26 cellular contexts compared by ENCODE assay signal in genomic region chr6:42165016-42165415, GRCh38. TPM values are rescaled to one million over a fixed set of nuclear protein-coding genes. Genes with fewer than 3 reads are reported as not detected.
DNase-seq lines count a peak whose midpoint lies in the region; ATAC-seq and TF ChIP-seq lines count a peak whose summit lies in the region.
"Had no signal": no experiment of that assay in that cellular context is flagged by ENCODE, and none has a peak within 500 bp of the region (broad histone marks: within the 10 kb centered on the region; RNA-seq: fewer than 3 reads in every experiment).

No MANE protein-coding gene starts in this region.

- no peaks in the 10 kb centered on the region for H3K9me3 ChIP-seq in mammary epithelial cell (replicated peaks; ENCODE audit: insufficient read depth, low read length)
- no peaks in the 10 kb centered on the region for H3K9me3 ChIP-seq in adipocyte (ENCODE audit: control insufficient read depth, low read length)
- peaks cover 0 to 3% (median 0%) of the 10 kb centered on the region in 11 donors for H3K9me3 ChIP-seq in heart right ventricle
- H3K9me3 ChIP-seq: esophagus squamous epithelium, testis had no signal

- H3K9ac ChIP-seq in mammary epithelial cell (ENCODE audit: insufficient read depth, low read length) (no peak overlapping the region), adipocyte (ENCODE audit: low read length) (no peak overlapping the region)

- DNase-seq in mammary epithelial cell (no peak), MCF 10A (ENCODE audit: unreplicated experiment) (no peak), adipocyte (ENCODE audit: low read depth) (peak; percentile 53), glomerular visceral epithelial cell (ENCODE audit: extremely low spot score) (peak; percentile 88), DMS53 treated with DMSO at 0.1 percent for 48 hours (lab: John Stamatoyannopoulos, UW; ENCODE audit: unreplicated experiment) (no peak), ecto neural progenitor cell (ENCODE audit: low spot score) (no peak), heart right ventricle (no peak)
- DNase-seq: 8988T; activated CD4-positive, alpha-beta T cell treated with anti-CD3 and anti-CD28 coated beads for 36 hours; activated naive CD8-positive, alpha-beta T cell treated with anti-CD3 and anti-CD28 coated beads, Interleukin-2, amount 50 U/mL, for 24 hours; CD4-positive, alpha-beta T cell; central memory CD4-positive, alpha-beta T cell; DMS79 treated with DMSO at 0.1 percent for 48 hours; effector CD8-positive, alpha-beta T cell; esophagus squamous epithelium; Kasumi-1; kidney glomerular epithelial cell; NCI-H1436 treated with DMSO at 0.1 percent for 48 hours; retina; testis had no signal

- H3K4me2 ChIP-seq in mammary epithelial cell (ENCODE audit: insufficient read depth, low read depth, low read length), result no peak overlapping the region

- H3K9me3 Mint-ChIP-seq in MCF 10A (ENCODE audit: unreplicated experiment), result no peaks in the 10 kb centered on the region
- H3K9me3 Mint-ChIP-seq: activated naive CD8-positive, alpha-beta T cell treated with anti-CD3 and anti-CD28 coated beads, Interleukin-2, amount 50 U/mL, for 24 hours; activated T-helper 2 cell treated with anti-CD3 and anti-CD28 coated beads, Interferon-gamma antibody, Interleukin-2, Interleukin-4, amounts not matched to agents 10 μg/mL and 5 μg/mL and 100 μg/mL, durations not matched to agents 14 hours and 24 hours and 36 hours; CD4-positive, alpha-beta T cell; mesothelial cell of epicardium; neural crest cell had no signal

- H3K4me1 ChIP-seq in mammary epithelial cell (ENCODE audit: insufficient read depth, low read length) (peaks cover 8% of the 10 kb centered on the region), adipocyte (ENCODE audit: control insufficient read depth, insufficient read depth, low read length) (peaks cover 9% of the 10 kb centered on the region), heart right ventricle (no peaks in the 10 kb centered on the region)
- H3K4me1 ChIP-seq: testis had no signal

- no peak for ATAC-seq in GM21528 (IDR thresholded peaks at IDR 0.05; ENCODE audit: low FRiP score, unreplicated experiment)
- no peak for ATAC-seq in heart right ventricle
- ATAC-seq: activated CD4-positive, alpha-beta T cell treated with anti-CD3 and anti-CD28 coated beads for 36 hours; activated naive CD8-positive, alpha-beta T cell treated with anti-CD3 and anti-CD28 coated beads, Interleukin-2, amount 50 U/mL, for 24 hours; HCT116 had no signal

- H4K20me1 ChIP-seq in mammary epithelial cell (ENCODE audit: insufficient read depth, low read length), result no peaks in the 10 kb centered on the region

- in situ Hi-C loops in mammary epithelial cell (cut with MboI; ENCODE audit: low sequenced_read_pairs in 2 of 2), result loop anchor here in 1 of 2 donors (5.0 kb wide), 1 partner anchor 88 kb away; no protein-coding TSS in a partner anchor

- no peak overlapping the region for H3K4me3 Mint-ChIP-seq in MCF 10A (ENCODE audit: unreplicated experiment)
- H3K4me3 Mint-ChIP-seq: activated CD4-positive, alpha-beta T cell treated with anti-CD3 and anti-CD28 coated beads for 36 hours; activated naive CD8-positive, alpha-beta T cell treated with anti-CD3 and anti-CD28 coated beads, Interleukin-2, amount 50 U/mL, for 24 hours; CD4-positive, alpha-beta T cell; mesothelial cell of epicardium; neural crest cell had no signal

- peak overlapping the region; percentile 28 for H2AFZ ChIP-seq in mammary epithelial cell (ENCODE audit: low read depth, low read length)

- H3K27ac Mint-ChIP-seq in MCF 10A (ENCODE audit: low read depth, unreplicated experiment), result no peak overlapping the region
- H3K27ac Mint-ChIP-seq: activated CD4-positive, alpha-beta T cell treated with anti-CD3 and anti-CD28 coated beads for 36 hours; activated naive CD8-positive, alpha-beta T cell treated with anti-CD3 and anti-CD28 coated beads, Interleukin-2, amount 50 U/mL, for 24 hours; activated T-helper 2 cell treated with anti-CD3 and anti-CD28 coated beads, Interferon-gamma antibody, Interleukin-2, Interleukin-4, amounts not matched to agents 10 μg/mL and 5 μg/mL and 100 μg/mL, durations not matched to agents 14 hours and 24 hours and 36 hours; CD4-positive, alpha-beta T cell; mesothelial cell of epicardium had no signal

- no peaks in the 10 kb centered on the region for H3K27me3 ChIP-seq in mammary epithelial cell (ENCODE audit: insufficient read depth, low read length)
- H3K27me3 ChIP-seq in adipocyte (replicated peaks; ENCODE audit: control insufficient read depth, insufficient read depth, low read length), result no peaks in the 10 kb centered on the region
- no peaks in the 10 kb centered on the region for H3K27me3 ChIP-seq in heart right ventricle
- H3K27me3 ChIP-seq: esophagus squamous epithelium, testis had no signal

- BruUV-seq in mammary epithelial cell (replicated peaks; lab: Mats Ljungman, UMichigan), result no TSS peak
- no TSS peak for BruUV-seq in MCF 10A (replicated peaks; lab: Mats Ljungman, UMichigan)

- TF ChIP-seq CTCF in mammary epithelial cell (conservative IDR thresholded peaks at IDR 0.05 in 1 of 2, IDR thresholded peaks at IDR 0.05 in 1 of 2; ENCODE audit: extremely low read depth in 1 of 2, insufficient read depth in 1 of 2, low read depth in 1 of 2, low read length in 2 of 2) (no peak), MCF 10A (IDR thresholded peaks at IDR 0.05; ENCODE audit: unreplicated experiment) (no peak), heart right ventricle (IDR thresholded peaks at IDR 0.05) (no peak)

- intact Hi-C loops in mammary epithelial cell (cut with micrococcal nuclease) (no loop called here), MCF 10A (cut with micrococcal nuclease) (loop anchor here (5.0 kb wide), 1 partner anchor 67 kb away; no protein-coding TSS in a partner anchor), heart right ventricle (cut with DNase I) (loop anchor here in 1 of 10 donors (5.0 kb wide), 1 partner anchor 388 kb away; the partner anchor contains the start of gene FRS3)

- H3K4me3 ChIP-seq in mammary epithelial cell (replicated peaks in 1 of 3; ENCODE audit: insufficient read depth in 1 of 3, low read depth in 2 of 3, low read length in 3 of 3), result no peak overlapping the region
- H3K4me3 ChIP-seq in adipocyte (ENCODE audit: low read length), result no peak overlapping the region
- no peak overlapping the region for H3K4me3 ChIP-seq in heart right ventricle
- H3K4me3 ChIP-seq: esophagus squamous epithelium, testis had no signal

- CTCF ChIA-PET in mammary epithelial cell (lab: Charles Lee; ENCODE audit: low non-redundant PET) (interaction anchor here (0.5 kb wide), 1 partner anchor 130 kb away, joined by 30 read pairs; no protein-coding TSS in a partner anchor), MCF 10A (lab: Yijun Ruan, JAX) (interaction anchor here (0.6 to 5.2 kb wide), 14 partner anchors 9 to 796 kb away, joined by 3 to 28 read pairs (median 4); a partner anchor contains a TSS)

- H3K79me2 ChIP-seq in mammary epithelial cell (ENCODE audit: insufficient read depth, low read length), result no peaks in the 10 kb centered on the region

- peaks cover 8% of the 10 kb centered on the region for H3K4me1 Mint-ChIP-seq in MCF 10A (ENCODE audit: insufficient read depth, unreplicated experiment)

- H3K36me3 ChIP-seq in mammary epithelial cell (ENCODE audit: insufficient read depth, low read length) (no peaks in the 10 kb centered on the region), adipocyte (ENCODE audit: control insufficient read depth, insufficient read depth, low read length, severe bottlenecking) (no peaks in the 10 kb centered on the region), heart right ventricle (no peaks in the 10 kb centered on the region)
- H3K36me3 ChIP-seq: esophagus squamous epithelium had no signal

- dilution Hi-C loops in mammary epithelial cell (cut with HindIII; ENCODE audit: low sequenced_read_pairs), result no loop called here

- POLR2A ChIA-PET in MCF 10A (lab: Yijun Ruan, JAX), result interaction anchor here (0.6 to 1.5 kb wide), 7 partner anchors 17 to 244 kb away, joined by 3 to 4 read pairs (median 3); partner anchors contain the start of genes C6orf132 and MED20

- no peaks in the 10 kb centered on the region for H3K36me3 Mint-ChIP-seq in MCF 10A (ENCODE audit: insufficient read depth, unreplicated experiment)
- H3K36me3 Mint-ChIP-seq: mesothelial cell of epicardium had no signal

- no peaks in the 10 kb centered on the region for H3K27me3 Mint-ChIP-seq in MCF 10A (ENCODE audit: insufficient read depth, unreplicated experiment)
- H3K27me3 Mint-ChIP-seq: activated naive CD8-positive, alpha-beta T cell treated with anti-CD3 and anti-CD28 coated beads, Interleukin-2, amount 50 U/mL, for 24 hours had no signal

- WGBS in mammary epithelial cell (ENCODE audit: low coverage, missing lambda C conversion rate), result 0% methylated on average over 5 of the region's 9 CpGs
- WGBS in heart right ventricle, 2 donors, result 80 to 86% methylated on average over 9 of the region's 9 CpGs

- H3K27ac ChIP-seq in mammary epithelial cell (ENCODE audit: insufficient read depth, low read depth, low read length) (no peak overlapping the region), heart right ventricle (no peak overlapping the region)
- H3K27ac ChIP-seq: esophagus squamous epithelium, testis had no signal

RNA-seq across cellular contexts. Expression of gene GUCA1A, which starts 8.1 kb away (rescaled TPM):
- total RNA-seq in mammary epithelial cell (not detected), MCF 10A (2022) (not detected in 2 replicates), heart right ventricle (not detected)
- polyA plus RNA-seq in mammary epithelial cell (not detected), heart right ventricle (not detected)
- not detected for polyA minus RNA-seq in mammary epithelial cell
- total RNA-seq: activated CD4-positive, alpha-beta T cell treated with anti-CD3 and anti-CD28 coated beads for 36 hours; CD4-positive, alpha-beta T cell; esophagus squamous epithelium; RPMI7951 had no signal

RNA-seq across cellular contexts. Expression of gene C6orf132, which starts 22.6 kb away (rescaled TPM):
- 10 to 100 TPM; 10.3 to 42.4 TPM for total RNA-seq in mammary epithelial cell
- 9.5 TPM for polyA plus RNA-seq in mammary epithelial cell
- 27.8 TPM for polyA minus RNA-seq in mammary epithelial cell
- total RNA-seq in MCF 10A (2022), result 19.5 and 31.9 TPM in 2 replicates
- total RNA-seq in heart right ventricle, result 1 to 10 TPM in 9 of 10 donors, under 1 TPM in 1; 0.92 to 2.9 (median 2.1) TPM
- polyA plus RNA-seq in heart right ventricle, result 1 to 10 TPM in 1 of 2 donors, under 1 TPM in 1; 0.23 to 1.8 TPM
- total RNA-seq: CD4-positive, alpha-beta T cell; RPMI7951 had no signal

RNA-seq across cellular contexts. Expression of gene GUCA1B, which starts 29.7 kb away (rescaled TPM):
- total RNA-seq in mammary epithelial cell (under 1 TPM in 1 of 2 donors, not detected in 1; 0.17 TPM), MCF 10A (2022) (0.93 and 1.2 TPM in 2 replicates), heart right ventricle (1 to 10 TPM in 8 of 10 donors, under 1 TPM in 2; 0.34 to 2.8 (median 1.9) TPM)
- polyA plus RNA-seq in mammary epithelial cell (0.39 TPM), heart right ventricle (under 1 TPM; 0.28 to 0.59 TPM)
- polyA minus RNA-seq in mammary epithelial cell, result not detected
- total RNA-seq: RPMI7951 had no signal

RNA-seq across cellular contexts. Expression of gene MRPS10, which starts 52.6 kb away (rescaled TPM):
- 10 to 100 TPM; 41.2 to 50.9 TPM for total RNA-seq in mammary epithelial cell
- 51.2 TPM for polyA plus RNA-seq in mammary epithelial cell
- polyA minus RNA-seq in mammary epithelial cell, result 13.8 TPM
- 62.9 and 67.3 TPM in 2 replicates for total RNA-seq in MCF 10A (2022)
- total RNA-seq in heart right ventricle, result 10 to 100 TPM; 47.4 to 82.1 (median 63.1) TPM
- polyA plus RNA-seq in heart right ventricle, result 10 to 100 TPM; 22.6 to 30.7 TPM

Comparison
In these comparisons a context has a peak if more than half of its experiments do, and no peak if none do; other contexts are left out.
1. DNase-seq: peak in adipocyte (single experiment) and glomerular visceral epithelial cell (single experiment); none in mammary epithelial cell (single experiment), MCF 10A (single experiment), DMS53 treated with DMSO at 0.1 percent for 48 hours (single experiment), ecto neural progenitor cell (single experiment) and heart right ventricle (0 of 2).